In the genomic region with DNA sequence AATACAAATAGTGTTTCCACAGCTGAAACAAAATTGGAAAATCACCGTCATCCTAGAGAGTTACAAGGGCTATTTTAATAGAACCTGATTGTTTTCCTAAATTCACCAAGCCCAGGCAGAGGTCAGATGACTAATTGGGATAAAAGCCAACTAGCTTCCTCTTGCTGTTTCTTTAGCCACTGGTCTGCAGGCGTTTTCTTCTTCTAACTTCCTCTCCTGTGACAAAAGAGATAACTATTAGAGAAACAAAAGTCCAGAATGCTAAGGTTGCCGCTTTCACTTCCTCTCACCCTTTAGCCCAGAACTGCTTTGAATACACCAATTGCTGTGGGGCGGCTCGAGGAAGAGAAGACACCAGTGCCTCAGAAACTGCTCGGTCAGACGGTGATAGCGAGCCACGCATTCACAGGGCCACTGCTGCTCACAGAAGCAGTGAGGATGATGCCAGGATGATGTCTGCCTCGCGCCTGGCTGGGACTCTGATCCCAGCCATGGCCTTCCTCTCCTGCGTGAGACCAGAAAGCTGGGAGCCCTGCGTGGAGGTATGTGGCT, we compare ENCODE assay signal across 8 cellular contexts. TPM values are rescaled to one million over a fixed set of nuclear protein-coding genes. Genes with fewer than 3 reads are reported as not detected.
DNase-seq lines count a peak whose midpoint lies in the region; ATAC-seq and TF ChIP-seq lines count a peak whose summit lies in the region.

A gene (plus strand): TSS at position 380 of the 552 bp plus-strand sequence. CDS start 70 bp downstream, at position 450.

- POLR2A ChIA-PET in activated B cell treated with CpG ODN at 0.5 μM for 24 hours (lab: Charles Lee), result interaction anchor here (0.7 to 1.4 kb wide), 3 partner anchors 80 to 278 kb away, joined by 3 to 4 read pairs (median 3); no protein-coding TSS in a partner anchor

- H3K36me3 Mint-ChIP-seq in activated B cell treated with CpG ODN at 0.5 μM for 24 hours (ENCODE audit: low read depth), result peaks cover 3% of the 10 kb centered on the region

- H3K4me3 ChIP-seq in heart right ventricle, result peak within 1 kb of the TSS; percentile 27 to 68 (median 56)
- peak within 1 kb of the TSS; percentile 58 for H3K4me3 ChIP-seq in psoas muscle

- no peaks in the 10 kb centered on the region for H3K9me3 ChIP-seq in heart right ventricle
- H3K9me3 ChIP-seq in psoas muscle, result no peaks in the 10 kb centered on the region

- H3K27ac Mint-ChIP-seq in activated B cell treated with CpG ODN at 0.5 μM for 24 hours, result peak within 1 kb of the TSS; percentile 84

- intact Hi-C loops in activated B cell treated with CpG ODN at 0.5 μM for 24 hours (cut with micrococcal nuclease), result loop anchor here (1.0 to 5.0 kb wide), 5 partner anchors 14 to 233 kb away; no protein-coding TSS in a partner anchor
- intact Hi-C loops in heart right ventricle (cut with DNase I), result loop anchor here in 3 of 10 donors (1.0 to 10.0 kb wide), 5 partner anchors 19 to 81 kb away; no protein-coding TSS in a partner anchor
- intact Hi-C loops in psoas muscle (cut with DNase I), result no loop called here

- peak within 1 kb of the TSS; percentile 63 to 95 (median 88) for H3K27ac ChIP-seq in heart right ventricle
- H3K27ac ChIP-seq in psoas muscle, result peak within 1 kb of the TSS; percentile 61

- H3K9me3 Mint-ChIP-seq in activated B cell treated with CpG ODN at 0.5 μM for 24 hours, result no peaks in the 10 kb centered on the region

- peak; percentile 66 for DNase-seq in COLO829 (ENCODE audit: low spot score)
- DNase-seq in GM20000 (ENCODE audit: low spot score), result peak; percentile 21
- peak; percentile 42 for DNase-seq in activated B cell treated with CpG ODN at 0.5 μM for 24 hours
- DNase-seq in heart right ventricle, result peak; percentile 52 to 78
- DNase-seq in psoas muscle, result peak; percentile 55 to 75
- DNase-seq in NCI-H2171 treated with DMSO at 0.1 percent for 48 hours (lab: John Stamatoyannopoulos, UW), result no peak
- DNase-seq in NCI-H1092 (lab: John Stamatoyannopoulos, UW), result no peak

- WGBS in heart right ventricle, 2 donors, result 21 to 33% methylated on average over 13 of the region's 13 CpGs
- 19 to 42% (median 19%) methylated on average over 13 of the region's 13 CpGs for WGBS in psoas muscle, 3 donors

- H3K4me1 Mint-ChIP-seq in activated B cell treated with CpG ODN at 0.5 μM for 24 hours, result peaks cover 40% of the 10 kb centered on the region

- peak within 1 kb of the TSS; percentile 82 for H3K4me3 Mint-ChIP-seq in activated B cell treated with CpG ODN at 0.5 μM for 24 hours

- CTCF ChIA-PET in activated B cell treated with CpG ODN at 0.5 μM for 24 hours (lab: Charles Lee), result no interaction called here

- H3K4me1 ChIP-seq in heart right ventricle (peaks cover 0 to 38% (median 22%) of the 10 kb centered on the region in 9 donors), psoas muscle (no peaks in the 10 kb centered on the region)

- H3K27me3 ChIP-seq in heart right ventricle (no peaks in the 10 kb centered on the region), psoas muscle (ENCODE audit: insufficient read depth in 3 of 3, low read length in 2 of 3) (no peaks in the 10 kb centered on the region)

- no peaks in the 10 kb centered on the region for H3K27me3 Mint-ChIP-seq in activated B cell treated with CpG ODN at 0.5 μM for 24 hours

- ATAC-seq in HG03575 (IDR thresholded peaks at IDR 0.05; ENCODE audit: extremely low read depth, insufficient number of reproducible peaks, low FRiP score, unreplicated experiment), result peak; percentile 94
- ATAC-seq in activated B cell treated with CpG ODN at 0.5 μM for 24 hours (ENCODE audit: low read depth), result peak; percentile 97
- ATAC-seq in heart right ventricle, result peak; percentile 86 to 94 (median 92)
- peak; percentile 36 to 84 (median 68) for ATAC-seq in psoas muscle

- H3K36me3 ChIP-seq in heart right ventricle (peaks cover 0 to 15% (median under 1%) of the 10 kb centered on the region in 9 donors), psoas muscle (ENCODE audit: insufficient read depth in 1 of 2, low read depth in 1 of 2) (no peaks in the 10 kb centered on the region)

- no peak for TF ChIP-seq CTCF in GM20000 (IDR thresholded peaks at IDR 0.05; ENCODE audit: extremely low read depth, missing control alignments)
- no peak for TF ChIP-seq CTCF in activated B cell treated with CpG ODN at 0.5 μM for 24 hours (IDR thresholded peaks at IDR 0.05)
- no peak for TF ChIP-seq CTCF in heart right ventricle (IDR thresholded peaks at IDR 0.05)
- TF ChIP-seq CTCF in psoas muscle (IDR thresholded peaks at IDR 0.05), result no peak

RNA-seq across cellular contexts. Expression of the gene that starts here (rescaled TPM):
- total RNA-seq in activated B cell treated with CpG ODN at 0.5 μM for 24 hours (2.0 and 2.2 TPM in 2 replicates), heart right ventricle (10 to 100 TPM in 7 of 10 donors, 1 to 10 TPM in 3; 6.5 to 24.7 (median 11.6) TPM), psoas muscle (1 to 10 TPM; 4.8 to 8.3 (median 6.6) TPM)
- polyA plus RNA-seq in heart right ventricle (1 to 10 TPM; 2.3 to 3.6 TPM), psoas muscle (1 to 10 TPM; 1.5 to 2.7 (median 1.9) TPM)

Comparison
In these comparisons a context has a peak if more than half of its experiments do, and no peak if none do; other contexts are left out.
1. DNase-seq: peak in COLO829 (single experiment), GM20000 (single experiment), activated B cell treated with CpG ODN at 0.5 μM for 24 hours (single experiment), heart right ventricle (2 of 2) and psoas muscle (2 of 2); none in NCI-H2171 treated with DMSO at 0.1 percent for 48 hours (single experiment) and NCI-H1092 (single experiment).
2. Peak in every context shown above with its lines, with median percentiles within 50 percentile points of each other: ATAC-seq.